ENCODE assay signal across 23 cellular contexts in the genomic region with DNA sequence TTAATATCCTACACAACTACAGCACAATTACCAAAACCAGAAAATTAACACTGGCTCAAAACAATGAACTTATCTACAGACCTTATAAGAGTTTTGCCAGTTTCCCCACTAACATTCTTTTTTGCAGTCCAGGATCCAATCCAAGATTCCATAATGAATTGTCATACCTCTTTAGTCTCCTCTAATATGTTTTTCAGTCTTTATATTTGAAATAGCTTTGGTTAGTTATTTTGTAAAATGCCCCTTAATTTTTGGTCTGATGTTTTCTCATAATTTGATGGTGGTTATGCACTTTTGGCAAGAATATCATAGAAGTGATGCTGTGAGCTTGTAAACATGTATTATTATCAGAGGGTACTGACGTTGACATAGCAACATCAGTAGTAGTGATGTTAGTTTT.
DNase-seq lines count a peak whose midpoint lies in the region; TF ChIP-seq lines count a peak whose summit lies in the region.
"Had no signal": no experiment of that assay in that cellular context is flagged by ENCODE, and none has a peak within 500 bp of the region (broad histone marks: within the 10 kb centered on the region; RNA-seq: fewer than 3 reads in every experiment).

No MANE protein-coding gene starts in this region.

- no peak overlapping the region for H2AFZ ChIP-seq in fibroblast of lung (ENCODE audit: low read length)

- BruUV-seq in MCF 10A (replicated peaks; lab: Mats Ljungman, UMichigan), result no TSS peak

- POLR2A ChIA-PET in MCF 10A (lab: Yijun Ruan, JAX), result interaction anchor here (0.7 kb wide), 1 partner anchor 455 kb away, joined by 3 read pairs; no protein-coding TSS in a partner anchor

- H3K9me3 Mint-ChIP-seq in MCF 10A (ENCODE audit: unreplicated experiment), result peaks cover 2% of the 10 kb centered on the region

- no peaks in the 10 kb centered on the region for H3K79me2 ChIP-seq in fibroblast of lung (ENCODE audit: control insufficient read depth, insufficient read depth, low read length)

- no peak overlapping the region for H3K4me3 ChIP-seq in fibroblast of lung (replicated peaks in 1 of 4; ENCODE audit: control extremely low read depth in 1 of 4, insufficient read depth in 1 of 4, low read depth in 3 of 4, low read length in 4 of 4)
- H3K4me3 ChIP-seq: transverse colon had no signal

- no peak overlapping the region for H3K4me2 ChIP-seq in fibroblast of lung (ENCODE audit: extremely low read depth, insufficient read depth, low read length)

- H3K4me1 ChIP-seq in fibroblast of lung (ENCODE audit: control insufficient read depth, extremely low read depth, insufficient read depth, low read length), result no peaks in the 10 kb centered on the region
- H3K4me1 ChIP-seq: transverse colon had no signal

- no peaks in the 10 kb centered on the region for H3K27me3 ChIP-seq in fibroblast of lung (ENCODE audit: control insufficient read depth, insufficient read depth, low read length)
- H3K27me3 ChIP-seq: transverse colon had no signal

- no peak overlapping the region for H3K27ac Mint-ChIP-seq in MCF 10A (ENCODE audit: low read depth, unreplicated experiment)
- H3K27ac Mint-ChIP-seq: activated CD8-positive, alpha-beta T cell treated with anti-CD3 and anti-CD28 coated beads for 36 hours; activated naive CD4-positive, alpha-beta T cell treated with anti-CD3 and anti-CD28 coated beads, Interleukin-2, amount 50 U/mL, for 72 hours; activated T-helper 17 cell treated with anti-CD3 and anti-CD28 coated beads, Interleukin-2, amount 50 U/mL, for 72 hours; CD4-positive, alpha-beta memory T cell; nephron progenitor cell; stimulated activated effector memory CD8-positive, alpha-beta T cell treated with anti-CD3 and anti-CD28 coated beads, Interleukin-12 subunit alpha, Interleukin-12 subunit beta, amount 100 ng/mL, for 72 hours had no signal

- CTCF ChIA-PET in MCF 10A (lab: Yijun Ruan, JAX), result no interaction called here

- no peak for TF ChIP-seq CTCF in fibroblast of lung (conservative IDR thresholded peaks at IDR 0.05 in 1 of 2, IDR thresholded peaks at IDR 0.05 in 1 of 2; ENCODE audit: low read depth in 1 of 2, low read length in 2 of 2)
- no peak for TF ChIP-seq CTCF in MCF 10A (IDR thresholded peaks at IDR 0.05; ENCODE audit: unreplicated experiment)

- DNase-seq in EL, result peak; percentile 43
- DNase-seq in M059J (ENCODE audit: low read depth), result peak; percentile 48
- peak; percentile 4 to 77 for DNase-seq in fibroblast of lung (ENCODE audit: low read depth in 2 of 2)
- no peak for DNase-seq in activated CD8-positive, alpha-beta memory T cell treated with anti-CD3 and anti-CD28 coated beads for 24 hours
- DNase-seq in foreskin melanocyte, result no peak
- DNase-seq in MCF 10A (ENCODE audit: unreplicated experiment), result no peak
- no peak for DNase-seq in NCI-H2029 (lab: John Stamatoyannopoulos, UW)
- DNase-seq: activated CD8-positive, alpha-beta T cell treated with anti-CD3 and anti-CD28 coated beads for 36 hours; aorta; CD4-positive, alpha-beta memory T cell; central memory CD4-positive, alpha-beta T cell; GOT3; mammary epithelial cell; NCI-H1092; NCI-H1694 treated with DMSO at 0.1 percent for 48 hours; nephron progenitor cell; SIG-M5; SW 1271; T-helper 9 cell; transverse colon had no signal

- no peak overlapping the region for H3K27ac ChIP-seq in fibroblast of lung (ENCODE audit: insufficient read depth, low read length)
- H3K27ac ChIP-seq: transverse colon had no signal

- H3K36me3 Mint-ChIP-seq in MCF 10A (ENCODE audit: insufficient read depth, unreplicated experiment), result peaks cover 6% of the 10 kb centered on the region
- H3K36me3 Mint-ChIP-seq: stimulated activated effector memory CD8-positive, alpha-beta T cell treated with anti-CD3 and anti-CD28 coated beads, Interleukin-12 subunit alpha, Interleukin-12 subunit beta, amount 100 ng/mL, for 72 hours had no signal

- H3K4me1 Mint-ChIP-seq in MCF 10A (ENCODE audit: insufficient read depth, unreplicated experiment), result no peaks in the 10 kb centered on the region
- H3K4me1 Mint-ChIP-seq: activated T-helper 17 cell treated with anti-CD3 and anti-CD28 coated beads, Interleukin-2, amount 50 U/mL, for 72 hours; CD4-positive, alpha-beta memory T cell; nephron progenitor cell; stimulated activated effector memory CD8-positive, alpha-beta T cell treated with anti-CD3 and anti-CD28 coated beads, Interleukin-12 subunit alpha, Interleukin-12 subunit beta, amount 100 ng/mL, for 72 hours had no signal

- H3K9ac ChIP-seq in fibroblast of lung (ENCODE audit: insufficient read depth, low read length), result no peak overlapping the region

- no peaks in the 10 kb centered on the region for H3K36me3 ChIP-seq in fibroblast of lung (ENCODE audit: control insufficient read depth, insufficient read depth, low read length)
- H3K36me3 ChIP-seq: transverse colon had no signal

- H3K9me3 ChIP-seq in fibroblast of lung (ENCODE audit: control insufficient read depth, insufficient read depth, low read depth, low read length), result no peaks in the 10 kb centered on the region

- no peaks in the 10 kb centered on the region for H4K20me1 ChIP-seq in fibroblast of lung (ENCODE audit: control insufficient read depth, extremely low read depth, insufficient read depth, low read length)

- H3K4me3 Mint-ChIP-seq in MCF 10A (ENCODE audit: unreplicated experiment), result no peak overlapping the region
- H3K4me3 Mint-ChIP-seq: activated CD8-positive, alpha-beta T cell treated with anti-CD3 and anti-CD28 coated beads for 36 hours; activated T-helper 17 cell treated with anti-CD3 and anti-CD28 coated beads, Interleukin-2, amount 50 U/mL, for 72 hours; nephron progenitor cell; stimulated activated effector memory CD8-positive, alpha-beta T cell treated with anti-CD3 and anti-CD28 coated beads, Interleukin-12 subunit alpha, Interleukin-12 subunit beta, amount 100 ng/mL, for 72 hours had no signal

- intact Hi-C loops in MCF 10A (cut with micrococcal nuclease), result no loop called here

- H3K27me3 Mint-ChIP-seq in MCF 10A (ENCODE audit: insufficient read depth, unreplicated experiment), result no peaks in the 10 kb centered on the region
- H3K27me3 Mint-ChIP-seq: activated CD8-positive, alpha-beta T cell treated with anti-CD3 and anti-CD28 coated beads for 36 hours; activated T-helper 17 cell treated with anti-CD3 and anti-CD28 coated beads, Interleukin-2, amount 50 U/mL, for 72 hours; CD4-positive, alpha-beta memory T cell had no signal

Comparison
In these comparisons a context has a peak if more than half of its experiments do, and no peak if none do; other contexts are left out.
1. DNase-seq: peak in EL (single experiment), M059J (single experiment) and fibroblast of lung (2 of 2); none in activated CD8-positive, alpha-beta memory T cell treated with anti-CD3 and anti-CD28 coated beads for 24 hours (single experiment), foreskin melanocyte (single experiment), MCF 10A (single experiment) and NCI-H2029 (single experiment).